ENCODE assay signal across 23 cellular contexts in genomic region chr20:57309544-57310115, GRCh38. TPM values are rescaled to one million over a fixed set of nuclear protein-coding genes. Genes with fewer than 3 reads are reported as not detected.
DNase-seq lines count a peak whose midpoint lies in the region; ATAC-seq and TF ChIP-seq lines count a peak whose summit lies in the region.
"Had no signal": no experiment of that assay in that cellular context is flagged by ENCODE, and none has a peak within 500 bp of the region (broad histone marks: within the 10 kb centered on the region; RNA-seq: fewer than 3 reads in every experiment).

No MANE protein-coding gene starts in this region.

- no peak for TF ChIP-seq EP300 in sigmoid colon (IDR thresholded peaks at IDR 0.05)

- no peaks in the 10 kb centered on the region for H3K79me2 ChIP-seq in OCI-LY7 (ENCODE audit: insufficient read depth, low read depth, low read length)

- peaks cover 0 to 11% (median 3%) of the 10 kb centered on the region in 11 experiments; a peak in 7 of 22 replicates for H3K9me3 ChIP-seq in BLaER1 treated with 17β-estradiol and CSF1 and Interleukin-3, amounts not matched to agents 10 nM and 100 nM (replicated peaks in 1 of 11)
- peaks cover 10% of the 10 kb centered on the region; the same call in 1 of the 2 replicates for H3K9me3 ChIP-seq in OCI-LY7 (ENCODE audit: low read length)
- no peaks in the 10 kb centered on the region for H3K9me3 ChIP-seq in sigmoid colon
- H3K9me3 ChIP-seq: A549, BLaER1 had no signal

- CTCF ChIA-PET in OCI-LY7 (lab: Charles Lee; ENCODE audit: unreplicated experiment): interaction anchor here (1.1 kb wide), 1 partner anchor 54 kb away, joined by 4 read pairs; no protein-coding TSS in a partner anchor

- no peak for ATAC-seq in left lobe of liver
- no peak for ATAC-seq in HG02852 (IDR thresholded peaks at IDR 0.05; ENCODE audit: unreplicated experiment)
- ATAC-seq: A549; CD8-positive, alpha-beta T cell; GM23338; HCT116; PC-3; SK-N-SH treated with all-trans-retinoic acid at 6 μM for 48 hours had no signal

- no peak overlapping the region for H3K4me3 ChIP-seq in BLaER1 treated with 17β-estradiol and CSF1 and Interleukin-3, amounts not matched to agents 10 nM and 100 nM
- H3K4me3 ChIP-seq in OCI-LY7 (ENCODE audit: low read depth, low read length, poor library complexity, severe bottlenecking) (peak overlapping the region; percentile 19), sigmoid colon (no peak overlapping the region)
- H3K4me3 ChIP-seq: A549, BLaER1, GM23338 had no signal

- H4K20me1 ChIP-seq in BLaER1 treated with 17β-estradiol and CSF1 and Interleukin-3, amounts not matched to agents 10 nM and 100 nM: no peaks in the 10 kb centered on the region
- H4K20me1 ChIP-seq in OCI-LY7 (ENCODE audit: insufficient read depth, low read length): no peaks in the 10 kb centered on the region
- H4K20me1 ChIP-seq: BLaER1 had no signal

- no peak overlapping the region for H3K27ac ChIP-seq in BLaER1 treated with 17β-estradiol and CSF1 and Interleukin-3, amounts not matched to agents 10 nM and 100 nM
- H3K27ac ChIP-seq in OCI-LY7 (ENCODE audit: low read depth, low read length, poor library complexity, severe bottlenecking) (peak overlapping the region; percentile 33), sigmoid colon (no peak overlapping the region)
- H3K27ac ChIP-seq: A549, BLaER1 had no signal

- no peak for TF ChIP-seq CTCF in OCI-LY7 (conservative IDR thresholded peaks at IDR 0.05; ENCODE audit: low read length)
- no peak for TF ChIP-seq CTCF in sigmoid colon (IDR thresholded peaks at IDR 0.05)

- H3K36me3 ChIP-seq in BLaER1 treated with 17β-estradiol and CSF1 and Interleukin-3, amounts not matched to agents 10 nM and 100 nM: no peaks in the 10 kb centered on the region
- no peaks in the 10 kb centered on the region for H3K36me3 ChIP-seq in OCI-LY7 (ENCODE audit: insufficient read depth, low read length)
- H3K36me3 ChIP-seq in sigmoid colon: no peaks in the 10 kb centered on the region
- H3K36me3 ChIP-seq: BLaER1 had no signal

- no peaks in the 10 kb centered on the region for H3K9me2 ChIP-seq in OCI-LY7 (ENCODE audit: insufficient read depth, low read length)

- no TSS peak for BruUV-seq in OCI-LY7 (replicated peaks; lab: Mats Ljungman, UMichigan)

- WGBS in sigmoid colon, 2 donors: 84 to 90% methylated on average over 9 of the region's 9 CpGs

- no peak overlapping the region for H3K9ac ChIP-seq in BLaER1 treated with 17β-estradiol and CSF1 and Interleukin-3, amounts not matched to agents 10 nM and 100 nM
- H3K9ac ChIP-seq: BLaER1 had no signal

- no peak for DNase-seq in OCI-LY7 (ENCODE audit: low spot score)
- DNase-seq in left lobe of liver (ENCODE audit: low spot score): peak; percentile 8
- DNase-seq in sigmoid colon: peak; percentile 36
- no peak for DNase-seq in NCI-H1694 (lab: John Stamatoyannopoulos, UW)
- no peak for DNase-seq in ecto neural progenitor cell (ENCODE audit: low spot score)
- DNase-seq: CD8-positive, alpha-beta T cell; IMR-90; NCI-H1417 treated with DMSO at 0.1 percent for 48 hours; NCI-H1930; NCI-H226; NCI-H524; NCI-H82; PC-3; RPMI8226; SIG-M5 had no signal

- no peak for TF ChIP-seq POLR2A in sigmoid colon (IDR thresholded peaks at IDR 0.05)

- no peaks in the 10 kb centered on the region for H3K27me3 ChIP-seq in BLaER1 treated with 17β-estradiol and CSF1 and Interleukin-3, amounts not matched to agents 10 nM and 100 nM
- peaks cover 0 to 11% (median 0%) of the 10 kb centered on the region in 3 donors for H3K27me3 ChIP-seq in sigmoid colon
- H3K27me3 ChIP-seq: BLaER1 had no signal

- peak overlapping the region; percentile 63; the same call in 1 of the 2 replicates for H2AFZ ChIP-seq in OCI-LY7 (ENCODE audit: low read length)
- H2AFZ ChIP-seq: GM23338 had no signal

- H3K4me1 ChIP-seq in BLaER1 treated with 17β-estradiol and CSF1 and Interleukin-3, amounts not matched to agents 10 nM and 100 nM: peaks cover 10 to 21% (median 14%) of the 10 kb centered on the region in 10 experiments; a peak in 19 of 20 replicates
- H3K4me1 ChIP-seq in OCI-LY7 (ENCODE audit: insufficient read depth, low read length, poor library complexity, severe bottlenecking) (peaks cover 83% of the 10 kb centered on the region), sigmoid colon (no peaks in the 10 kb centered on the region)
- H3K4me1 ChIP-seq: A549 had no signal

- intact Hi-C loops in OCI-LY7 (cut with micrococcal nuclease; ENCODE audit: unreplicated experiment): no loop called here
- intact Hi-C loops in sigmoid colon (cut with DNase I): no loop called here

- H3K4me2 ChIP-seq in BLaER1 treated with 17β-estradiol and CSF1 and Interleukin-3, amounts not matched to agents 10 nM and 100 nM: peak overlapping the region in 6 of 11 experiments; percentile 8 to 59 (median 45); a peak in 5 of 22 replicates
- peak overlapping the region; percentile 61 for H3K4me2 ChIP-seq in OCI-LY7 (ENCODE audit: low read length)
- H3K4me2 ChIP-seq: A549, GM23338 had no signal

- POLR2A ChIA-PET in OCI-LY7 (lab: Charles Lee): interaction anchor here (2.2 kb wide), 1 partner anchor 16 kb away, joined by 7 read pairs; no protein-coding TSS in a partner anchor

RNA-seq across cellular contexts. Expression of gene SPO11, which starts 20.0 kb away (rescaled TPM):
- total RNA-seq in OCI-LY7 (2014; rRNA removed; shearing (Covaris generic)): not detected in 2 replicates
- total RNA-seq in OCI-LY7 (2022) (not detected in 2 replicates), left lobe of liver (not detected), sigmoid colon (not detected)
- polyA plus RNA-seq in sigmoid colon: not detected
- total RNA-seq: CD8-positive, alpha-beta T cell; GM23338; IMR-90; MCF 10A; PC-3 had no signal
- polyA plus RNA-seq: A549, GM23338, IMR-90 had no signal

RNA-seq across cellular contexts. Expression of gene RAE1, which starts 41.4 kb away (rescaled TPM):
- 50.5 and 55.0 TPM in 2 replicates for total RNA-seq in OCI-LY7 (2014; rRNA removed; shearing (Covaris generic))
- 57.4 and 58.2 TPM in 2 replicates for total RNA-seq in OCI-LY7 (2022)
- total RNA-seq in left lobe of liver: 9.0 TPM
- 10 to 100 TPM; 13.6 to 20.9 (median 17.1) TPM for total RNA-seq in sigmoid colon
- 10 to 100 TPM; 13.8 to 18.3 (median 16.4) TPM for polyA plus RNA-seq in sigmoid colon

RNA-seq across cellular contexts. Expression of gene BMP7, which starts 43.2 kb away (rescaled TPM):
- total RNA-seq in OCI-LY7 (2014; rRNA removed; shearing (Covaris generic)): 72.2 and 94.2 TPM in 2 replicates
- total RNA-seq in OCI-LY7 (2022) (2.2 and 3.7 TPM in 2 replicates), left lobe of liver (0.38 TPM), sigmoid colon (1 to 10 TPM; 1.5 to 5.4 (median 3.5) TPM)
- 1 to 10 TPM in 1 of 3 donors, under 1 TPM in 2; under 0.01 to 2.5 (median 0.69) TPM for polyA plus RNA-seq in sigmoid colon
- total RNA-seq: CD8-positive, alpha-beta T cell; IMR-90; MCF 10A; PC-3 had no signal
- polyA plus RNA-seq: IMR-90 had no signal

Comparison
In these comparisons a context has a peak if more than half of its experiments do, and no peak if none do; other contexts are left out.
1. DNase-seq: peak in left lobe of liver (single experiment) and sigmoid colon (single experiment); none in OCI-LY7 (single experiment), NCI-H1694 (single experiment) and ecto neural progenitor cell (single experiment).